In genomic region chr3:167740961-167741587, GRCh38 we compare ENCODE assay signal across 8 cellular contexts. TPM values are rescaled to one million over a fixed set of nuclear protein-coding genes. Genes with fewer than 3 reads are reported as not detected.
DNase-seq lines count a peak whose midpoint lies in the region; ATAC-seq, FAIRE-seq and TF ChIP-seq lines count a peak whose summit lies in the region.

No MANE protein-coding gene starts in this region.

- 74% methylated on average over 2 of the region's 2 CpGs; no CpG with 5 or more reads in 1 of the 2 experiments for WGBS in H1 (ENCODE audit: extremely low coverage in 1 of 2, insufficient coverage in 1 of 2, insufficient read length in 1 of 2, insufficient replicate concordance in 2 of 2, low coverage in 1 of 2, low lambda C conversion rate in 2 of 2, missing lambda C conversion rate in 1 of 2), 2 experiments
- 71 to 79% (median 79%) methylated on average over 2 of the region's 2 CpGs for WGBS in ovary, 3 donors

- DNase-seq in activated gamma-delta T cell treated with Interleukin-2 at 50 U/mL for 16 hours (peak; percentile 25), activated gamma-delta T cell (lab: John Stamatoyannopoulos, UW) (no peak), H1 (ENCODE audit: low read depth in 1 of 2, low spot score in 2 of 2) (no peak), ovary (no peak)

- H2BK15ac ChIP-seq in H1 (ENCODE audit: low read length), result no peak overlapping the region

- H3K79me2 ChIP-seq in SU-DHL-6 (ENCODE audit: insufficient read depth, low read length) (peaks cover 61% of the 10 kb centered on the region), H1 (ENCODE audit: control insufficient read depth in 1 of 2, insufficient read depth in 2 of 2, low read length in 2 of 2) (peaks cover 0 to 38% of the 10 kb centered on the region in 2 experiments; a peak in 2 of 4 replicates), neural cell (replicated peaks; ENCODE audit: insufficient read depth, low read length) (peaks cover 8% of the 10 kb centered on the region)

- H3K18ac ChIP-seq in H1 (ENCODE audit: extremely low read depth, low read length), result no peak overlapping the region

- no peaks in the 10 kb centered on the region for H3K4me1 ChIP-seq in H1 (replicated peaks in 1 of 4; ENCODE audit: control insufficient read depth in 3 of 4, insufficient read depth in 4 of 4, low read length in 3 of 4)
- peaks cover under 1% of the 10 kb centered on the region for H3K4me1 ChIP-seq in ovary (ENCODE audit: insufficient read depth)

- no peaks in the 10 kb centered on the region for H3K79me1 ChIP-seq in H1 (ENCODE audit: low read depth, low read length)

- H3K4me2 ChIP-seq in SU-DHL-6 (ENCODE audit: low read depth, low read length, poor library complexity, severe bottlenecking) (peak overlapping the region; percentile 16), H1 (ENCODE audit: insufficient read depth in 1 of 2, low read depth in 2 of 2, low read length in 2 of 2) (no peak overlapping the region), neural cell (ENCODE audit: low read length) (no peak overlapping the region)

- no peak overlapping the region for H4K5ac ChIP-seq in H1 (ENCODE audit: insufficient read length, low read depth, low read length)

- TF ChIP-seq POLR2A in H1 (IDR thresholded peaks at IDR 0.05; ENCODE audit: control extremely low read depth in 1 of 2, low read depth in 2 of 2, low read length in 2 of 2) (no peak), ovary (IDR thresholded peaks at IDR 0.05) (no peak)

- no peak for TF ChIP-seq EP300 in H1 (IDR thresholded peaks at IDR 0.05; ENCODE audit: borderline replicate concordance in 1 of 2, low read depth in 2 of 2, low read length in 2 of 2)
- no peak for TF ChIP-seq EP300 in neural cell (conservative IDR thresholded peaks at IDR 0.05; ENCODE audit: poor library complexity, severe bottlenecking)
- no peak for TF ChIP-seq EP300 in ovary (IDR thresholded peaks at IDR 0.05)

- H2BK12ac ChIP-seq in H1 (ENCODE audit: low read depth, low read length), result no peak overlapping the region

- CTCF ChIA-PET in H1 (lab: Charles Lee; ENCODE audit: partially characterized antibody), result interaction anchor here (0.5 to 3.4 kb wide), 32 partner anchors 9 to 530 kb away, joined by 3 to 18 read pairs (median 4); partner anchors contain the start of gene ZBBX

- POLR2A ChIA-PET in H1 (lab: Charles Lee; ENCODE audit: partially characterized antibody), result interaction anchor here (0.9 kb wide), 1 partner anchor 16 kb away, joined by 4 read pairs; no protein-coding TSS in a partner anchor

- H2BK5ac ChIP-seq in H1 (ENCODE audit: low read depth, low read length), result no peak overlapping the region

- peaks cover 5% of the 10 kb centered on the region; the same call in 1 of the 2 replicates for H3K9me3 ChIP-seq in SU-DHL-6 (ENCODE audit: insufficient read depth, low read length)
- H3K9me3 ChIP-seq in H1 (ENCODE audit: insufficient read depth in 2 of 2, low read depth in 1 of 2, low read length in 1 of 2), result no peaks in the 10 kb centered on the region
- H3K9me3 ChIP-seq in neural cell (ENCODE audit: low read length), result no peaks in the 10 kb centered on the region
- no peaks in the 10 kb centered on the region for H3K9me3 ChIP-seq in ovary

- H2BK20ac ChIP-seq in H1 (ENCODE audit: low read length), result no peak overlapping the region

- H3F3A ChIP-seq in SU-DHL-6 (ENCODE audit: insufficient read depth), result peaks cover 28% of the 10 kb centered on the region
- no peaks in the 10 kb centered on the region for H3F3A ChIP-seq in neural cell (ENCODE audit: insufficient read depth, low read length, poor library complexity, severe bottlenecking)

- TF ChIP-seq RAD21 in H1 (IDR thresholded peaks at IDR 0.05 in 1 of 2, conservative IDR thresholded peaks at IDR 0.05 in 1 of 2; ENCODE audit: low read depth in 2 of 2, low read length in 2 of 2), result peak; percentile 74 to 76
- peak; percentile 45 for TF ChIP-seq RAD21 in neural cell (conservative IDR thresholded peaks at IDR 0.05)

- H4K8ac ChIP-seq in H1 (ENCODE audit: extremely low read depth, insufficient read depth, low read length), result no peak overlapping the region

- peak; percentile 92 for ATAC-seq in GM21529 (IDR thresholded peaks at IDR 0.05; ENCODE audit: unreplicated experiment)
- ATAC-seq in HG03571 (IDR thresholded peaks at IDR 0.05; ENCODE audit: unreplicated experiment), result peak; percentile 89

- FAIRE-seq in H1 (lab: Jason Lieb, UNC), result peak; percentile 89

- H3K36me3 ChIP-seq in SU-DHL-6 (ENCODE audit: low read length) (peaks cover 30% of the 10 kb centered on the region), H1 (ENCODE audit: control insufficient read depth in 2 of 4, insufficient read depth in 4 of 4, low read length in 3 of 4) (no peaks in the 10 kb centered on the region; a peak in 1 of 8 replicates), neural cell (ENCODE audit: insufficient read depth, low read length) (no peaks in the 10 kb centered on the region), ovary (no peaks in the 10 kb centered on the region)

- no peak overlapping the region for H3K23ac ChIP-seq in H1 (ENCODE audit: insufficient read length)

- H3K14ac ChIP-seq in H1 (ENCODE audit: insufficient read length), result no peak overlapping the region

- H3K27ac ChIP-seq in SU-DHL-6 (ENCODE audit: low read depth, low read length) (peak overlapping the region; percentile 14; the same call in 1 of the 2 replicates), H1 (ENCODE audit: low read depth, low read length) (no peak overlapping the region), neural cell (ENCODE audit: low read length) (no peak overlapping the region), ovary (no peak overlapping the region)

- H4K20me1 ChIP-seq in SU-DHL-6 (ENCODE audit: low read depth, low read length) (no peaks in the 10 kb centered on the region), H1 (replicated peaks in 1 of 2; ENCODE audit: control insufficient read depth in 1 of 2, insufficient read depth in 2 of 2, low read length in 2 of 2) (no peaks in the 10 kb centered on the region), neural cell (ENCODE audit: insufficient read depth) (no peaks in the 10 kb centered on the region)

- H2AK5ac ChIP-seq in H1 (ENCODE audit: low read depth, low read length), result no peak overlapping the region

- no peak overlapping the region for H3K56ac ChIP-seq in H1 (replicated peaks; ENCODE audit: insufficient read length, low read depth, low read length)

- H2BK120ac ChIP-seq in H1 (replicated peaks; ENCODE audit: low read depth, low read length), result no peak overlapping the region

- no peak overlapping the region for H4K91ac ChIP-seq in H1 (replicated peaks; ENCODE audit: insufficient read length, low read length)

- H3K9me2 ChIP-seq in SU-DHL-6 (replicated peaks; ENCODE audit: insufficient read depth, low read length) (no peaks in the 10 kb centered on the region), neural cell (ENCODE audit: insufficient read depth, low read length) (no peaks in the 10 kb centered on the region)

- no peak overlapping the region for H3K4me3 ChIP-seq in SU-DHL-6 (ENCODE audit: insufficient read depth, low read length, poor library complexity, severe bottlenecking)
- no peak overlapping the region for H3K4me3 ChIP-seq in H1 (ENCODE audit: extremely low read depth in 1 of 4, insufficient read depth in 2 of 4, low read depth in 3 of 4, low read length in 4 of 4)
- H3K4me3 ChIP-seq in neural cell (ENCODE audit: low read length), result no peak overlapping the region
- H3K4me3 ChIP-seq in ovary, result no peak overlapping the region

- no peak overlapping the region for H3K9ac ChIP-seq in SU-DHL-6 (ENCODE audit: low read length)
- no peak overlapping the region for H3K9ac ChIP-seq in H1 (replicated peaks in 1 of 4; ENCODE audit: extremely low read depth in 1 of 4, low read depth in 3 of 4, low read length in 3 of 4)
- no peak overlapping the region for H3K9ac ChIP-seq in neural cell (ENCODE audit: low read length)

- H3K23me2 ChIP-seq in H1 (ENCODE audit: low read depth, low read length), result no peaks in the 10 kb centered on the region

- no peak overlapping the region for H3K4ac ChIP-seq in H1 (replicated peaks; ENCODE audit: insufficient read length, low read depth, low read length)

- intact Hi-C loops in ovary (cut with DNase I), result no loop called here

- H3K27me3 ChIP-seq in SU-DHL-6 (ENCODE audit: low read length) (no peaks in the 10 kb centered on the region), H1 (replicated peaks in 1 of 4; ENCODE audit: control insufficient read depth in 3 of 4, extremely low read depth in 1 of 4, insufficient read depth in 3 of 4, low read length in 3 of 4) (no peaks in the 10 kb centered on the region), neural cell (ENCODE audit: insufficient read depth, low read depth, low read length) (peaks cover 13% of the 10 kb centered on the region), ovary (no peaks in the 10 kb centered on the region)

- peak; percentile 68 for TF ChIP-seq CTCF in SU-DHL-6 (IDR thresholded peaks at IDR 0.05; ENCODE audit: insufficient read depth, low read length, poor library complexity, severe bottlenecking)
- peak; percentile 46 to 71 (median 57) for TF ChIP-seq CTCF in H1 (IDR thresholded peaks at IDR 0.05; ENCODE audit: control extremely low read depth in 1 of 3, insufficient read depth in 1 of 3, low read depth in 1 of 3, low read length in 3 of 3)
- peak; percentile 48 for TF ChIP-seq CTCF in neural cell (IDR thresholded peaks at IDR 0.05; ENCODE audit: poor library complexity, severe bottlenecking)
- TF ChIP-seq CTCF in ovary (IDR thresholded peaks at IDR 0.05), result no peak

- H2AFZ ChIP-seq in SU-DHL-6 (ENCODE audit: low read depth, low read length, severe bottlenecking) (no peak overlapping the region), H1 (ENCODE audit: low read length) (no peak overlapping the region), neural cell (ENCODE audit: low read depth, low read length) (no peak overlapping the region)

RNA-seq across cellular contexts. Expression of gene SERPINI1, which starts 5.6 kb away (rescaled TPM):
- total RNA-seq in H1 (2021; fragmentation: NEBNext Ultra II Directional; extraction: Animal tissue kit (Norgen Biotek cat#: 25700)), result 5.6 and 9.9 TPM in 2 replicates
- polyA plus RNA-seq in H1 (2011; rRNA removed), result 2.5 and 5.3 TPM in 2 replicates
- polyA plus RNA-seq in H1 (2011; cell fraction: cytosol; rRNA removed), result 6.9 TPM
- polyA plus RNA-seq in H1 (2011; cell fraction: nucleus; rRNA removed), result 1.2 TPM
- 3.2 to 6.4 TPM (median 4.1 TPM) in 4 replicates for polyA plus RNA-seq in H1 (2012, experiment 1 of 2)
- 0.60 TPM for polyA plus RNA-seq in H1 (2012, experiment 2 of 2)
- polyA plus RNA-seq in H1 (2013, experiment 1 of 2), result 11.1 TPM
- polyA plus RNA-seq in H1 (2013, experiment 2 of 2), result 11.5 TPM
- 2.8 and 3.6 TPM in 2 replicates for polyA minus RNA-seq in H1 (2011; rRNA and poly(A)+ RNA removed)
- 4.0 TPM for polyA minus RNA-seq in H1 (2011; cell fraction: cytosol; rRNA and poly(A)+ RNA removed)
- 2.2 TPM for polyA minus RNA-seq in H1 (2011; cell fraction: nucleus; rRNA and poly(A)+ RNA removed)
- 123 and 150 TPM in 2 replicates for polyA plus RNA-seq in neural cell
- 64.2 and 66.2 TPM in 2 replicates for polyA minus RNA-seq in neural cell
- total RNA-seq in ovary, result 1 to 10 TPM; 1.8 to 7.7 (median 3.4) TPM
- 10 to 100 TPM in 1 of 2 donors, 1 to 10 TPM in 1; 6.9 to 11.6 TPM for polyA plus RNA-seq in ovary

RNA-seq across cellular contexts. Expression of gene PDCD10, which starts 6.4 kb away (rescaled TPM):
- 71.8 and 76.6 TPM in 2 replicates for total RNA-seq in H1 (2021; fragmentation: NEBNext Ultra II Directional; extraction: Animal tissue kit (Norgen Biotek cat#: 25700))
- polyA plus RNA-seq in H1 (2011; rRNA removed) (16.4 and 52.0 TPM in 2 replicates), neural cell (78.5 and 79.1 TPM in 2 replicates), ovary (10 to 100 TPM; 34.3 to 38.3 TPM)
- 49.7 TPM for polyA plus RNA-seq in H1 (2011; cell fraction: cytosol; rRNA removed)
- 5.9 TPM for polyA plus RNA-seq in H1 (2011; cell fraction: nucleus; rRNA removed)
- polyA plus RNA-seq in H1 (2012, experiment 1 of 2), result 38.5 to 79.0 TPM (median 44.2 TPM) in 4 replicates
- 16.7 TPM for polyA plus RNA-seq in H1 (2012, experiment 2 of 2)
- polyA plus RNA-seq in H1 (2013, experiment 1 of 2), result 88.1 TPM
- polyA plus RNA-seq in H1 (2013, experiment 2 of 2), result 87.3 TPM
- polyA minus RNA-seq in H1 (2011; rRNA and poly(A)+ RNA removed), result 23.0 and 34.0 TPM in 2 replicates
- 19.0 TPM for polyA minus RNA-seq in H1 (2011; cell fraction: cytosol; rRNA and poly(A)+ RNA removed)
- polyA minus RNA-seq in H1 (2011; cell fraction: nucleus; rRNA and poly(A)+ RNA removed), result 34.6 TPM
- polyA minus RNA-seq in neural cell, result 97.4 and 101 TPM in 2 replicates
- 10 to 100 TPM; 27.0 to 51.7 (median 35.1) TPM for total RNA-seq in ovary

Comparison
In these comparisons a context has a peak if more than half of its experiments do, and no peak if none do; other contexts are left out.
1. CTCF ChIP-seq: peak in SU-DHL-6 (single experiment), H1 (3 of 3) and neural cell (single experiment); none in ovary (0 of 3).